Comparison of ENCODE assay signal across 21 cellular contexts in genomic region chr5:172915514-172915913, GRCh38.
"Had no signal": no experiment of that assay in that cellular context is flagged by ENCODE, and none has a peak within 500 bp of the region (broad histone marks: within the 10 kb centered on the region; RNA-seq: fewer than 3 reads in every experiment).

No MANE protein-coding gene starts in this region.

- H3K4me3 Mint-ChIP-seq: naive B cell, type B pancreatic cell had no signal

- H3K27ac ChIP-seq: dorsolateral prefrontal cortex, heart left ventricle, pancreas, thyroid gland had no signal

- H3K4me1 ChIP-seq: pancreas had no signal

- H3K4me3 ChIP-seq: dorsolateral prefrontal cortex, heart left ventricle, pancreas, smooth muscle cell, stomach, thyroid gland had no signal

- ATAC-seq: esophagus mucosa, heart left ventricle, left colon, pancreas, right cardiac atrium had no signal

- H3K27ac Mint-ChIP-seq: progenitor cell of endocrine pancreas, type B pancreatic cell had no signal

- H3K27me3 Mint-ChIP-seq: naive B cell, progenitor cell of endocrine pancreas, type B pancreatic cell had no signal

- H3K27me3 ChIP-seq: dorsolateral prefrontal cortex, heart left ventricle, pancreas, stomach, thyroid gland had no signal

- DNase-seq: cortex of kidney; dorsolateral prefrontal cortex; effector CD8-positive, alpha-beta T cell; heart left ventricle; hippocampal formation; left colon; mesendoderm; naive B cell; nucleus accumbens; pancreas; stimulated activated CD4-positive, alpha-beta T cell treated with anti-CD3 and anti-CD28 coated beads, Interleukin-2, amount 100 ng/mL, for 48 hours; stomach; substantia nigra; thyroid gland had no signal

- H3K9me3 ChIP-seq: heart left ventricle, pancreas, stomach, thyroid gland had no signal

- FAIRE-seq: frontal cortex, pancreas, urothelium cell line had no signal

- H3K4me2 ChIP-seq: smooth muscle cell had no signal

- H3K9me3 Mint-ChIP-seq: naive B cell, type B pancreatic cell had no signal
